ENCODE assay signal across 1 cellular context in genomic region chr11:70531281-70532065, GRCh38.
TF ChIP-seq lines count a peak whose summit lies in the region.

No MANE protein-coding gene starts in this region.

TF ChIP-seq in GM23338, 12 proteins besides CTCF, POLR2A, EP300 and RAD21 (continued from another document):
- no peak for TF ChIP-seq ZNF462 (CRISPR knock-in tag; IDR thresholded peaks at IDR 0.05)
- no peak for TF ChIP-seq EZH2 (IDR thresholded peaks at IDR 0.05; ENCODE audit: low read depth, unreplicated experiment)
- no peak for TF ChIP-seq NANOG (IDR thresholded peaks at IDR 0.05; ENCODE audit: borderline replicate concordance)
- no peak for TF ChIP-seq STAT1 (IDR thresholded peaks at IDR 0.05; ENCODE audit: unreplicated experiment)
- TF ChIP-seq REST (IDR thresholded peaks at IDR 0.05; ENCODE audit: unreplicated experiment) = no peak
- TF ChIP-seq ETS1 (IDR thresholded peaks at IDR 0.05) = no peak
- no peak for TF ChIP-seq ZNF114 (CRISPR knock-in tag; IDR thresholded peaks at IDR 0.05)
- TF ChIP-seq ZNF331 (CRISPR knock-in tag; IDR thresholded peaks at IDR 0.05; ENCODE audit: low read depth) = no peak
- TF ChIP-seq POLR2AphosphoS5 (IDR thresholded peaks at IDR 0.05; ENCODE audit: low read depth) = no peak
- no peak for TF ChIP-seq EZH2phosphoT487 (IDR thresholded peaks at IDR 0.05; ENCODE audit: unreplicated experiment)
- no peak for TF ChIP-seq CREB1 (CRISPR knock-in tag; IDR thresholded peaks at IDR 0.05; ENCODE audit: low read depth)
